Comparison of ENCODE assay signal across 8 cellular contexts in genomic region chr16:81723098-81723723, GRCh38. TPM values are rescaled to one million over a fixed set of nuclear protein-coding genes. Genes with fewer than 3 reads are reported as not detected.
DNase-seq lines count a peak whose midpoint lies in the region; ATAC-seq, FAIRE-seq and TF ChIP-seq lines count a peak whose summit lies in the region.

No MANE protein-coding gene starts in this region.

- no peaks in the 10 kb centered on the region for H3K36me3 ChIP-seq in Caco-2 (ENCODE audit: control insufficient read depth, insufficient read depth, low read length)

- H3K9me3 Mint-ChIP-seq in Caco-2 (ENCODE audit: unreplicated experiment) = no peaks in the 10 kb centered on the region
- no peaks in the 10 kb centered on the region for H3K9me3 Mint-ChIP-seq in naive thymus-derived CD8-positive, alpha-beta T cell

- DNase-seq in Caco-2 (peak; percentile 69 to 85), GM19239 (ENCODE audit: insufficient read length, low spot score) (no peak), NCI-H345 (lab: John Stamatoyannopoulos, UW) (peak; percentile 78), ureter (ENCODE audit: low spot score) (no peak)
- DNase-seq in naive thymus-derived CD8-positive, alpha-beta T cell = peak in 7 of 10 donors; percentile 33 to 76 (median 59)

- no peak overlapping the region for H3K27ac Mint-ChIP-seq in Caco-2 (ENCODE audit: unreplicated experiment)
- H3K27ac Mint-ChIP-seq in naive thymus-derived CD8-positive, alpha-beta T cell = peak overlapping the region in 3 of 10 donors; percentile 36 to 82 (median 78)

- no peaks in the 10 kb centered on the region for H3K9me3 ChIP-seq in Caco-2

- no peaks in the 10 kb centered on the region for H3K4me1 Mint-ChIP-seq in Caco-2 (ENCODE audit: low read depth, unreplicated experiment)
- peaks cover 5 to 22% (median 12%) of the 10 kb centered on the region in 4 donors for H3K4me1 Mint-ChIP-seq in naive thymus-derived CD8-positive, alpha-beta T cell

- peak; percentile 58 to 78 for TF ChIP-seq CTCF in Caco-2 (IDR thresholded peaks at IDR 0.05; ENCODE audit: insufficient read depth in 1 of 2, low read depth in 1 of 2, low read length in 1 of 2, severe bottlenecking in 1 of 2, unreplicated experiment in 1 of 2)
- TF ChIP-seq CTCF in VCaP (conservative IDR thresholded peaks at IDR 0.05) = peak; percentile 71

- peak; percentile 66 for ATAC-seq in HG03457 (IDR thresholded peaks at IDR 0.05; ENCODE audit: unreplicated experiment)
- ATAC-seq in esophagus mucosa = peak; percentile 70
- peak; percentile 83 to 84 for ATAC-seq in naive thymus-derived CD8-positive, alpha-beta T cell

- no peak overlapping the region for H3K27ac ChIP-seq in VCaP

- H3K4me1 ChIP-seq in Caco-2 = peaks cover 6% of the 10 kb centered on the region; the same call in 1 of the 2 replicates

- H3K4me3 Mint-ChIP-seq in Caco-2 (ENCODE audit: unreplicated experiment) = no peak overlapping the region
- H3K4me3 Mint-ChIP-seq in naive thymus-derived CD8-positive, alpha-beta T cell = no peak overlapping the region

- H3K4me3 ChIP-seq in Caco-2 (ENCODE audit: low read depth, low read length) = no peak overlapping the region

- intact Hi-C loops in Caco-2 (cut with micrococcal nuclease; ENCODE audit: unreplicated experiment) = loop anchor here (1.0 kb wide), 6 partner anchors 15 to 357 kb away; no protein-coding TSS in a partner anchor

- no peaks in the 10 kb centered on the region for H3K27me3 ChIP-seq in Caco-2 (replicated peaks; ENCODE audit: control insufficient read depth, insufficient read depth, low read length)

- CTCF ChIA-PET in Caco-2 (lab: Charles Lee) = interaction anchor here (0.7 to 1.0 kb wide), 2 partner anchors 26 to 49 kb away, joined by 3 to 6 read pairs; no protein-coding TSS in a partner anchor

- BruUV-seq in Caco-2 (replicated peaks; lab: Mats Ljungman, UMichigan) = no TSS peak

- POLR2A ChIA-PET in Caco-2 (lab: Charles Lee) = no interaction called here
- POLR2A ChIA-PET in naive thymus-derived CD8-positive, alpha-beta T cell (lab: Charles Lee) = no interaction called here

- FAIRE-seq in GM19239 (lab: Jason Lieb, UNC) = peak; percentile 95

- H3K27me3 Mint-ChIP-seq in Caco-2 (ENCODE audit: insufficient read depth, unreplicated experiment) = peaks cover 2% of the 10 kb centered on the region
- H3K27me3 Mint-ChIP-seq in naive thymus-derived CD8-positive, alpha-beta T cell = no peaks in the 10 kb centered on the region

- no peaks in the 10 kb centered on the region for H3K36me3 Mint-ChIP-seq in Caco-2 (ENCODE audit: insufficient read depth, unreplicated experiment)
- H3K36me3 Mint-ChIP-seq in naive thymus-derived CD8-positive, alpha-beta T cell = no peaks in the 10 kb centered on the region

RNA-seq across cellular contexts. Expression of gene PLCG2, which starts 55.9 kb away (rescaled TPM):
- 10.3 and 14.4 TPM in 2 replicates for total RNA-seq in Caco-2 (2022)
- total RNA-seq in esophagus mucosa = 8.6 TPM
- 10 to 100 TPM; 12.1 to 12.5 TPM for total RNA-seq in naive thymus-derived CD8-positive, alpha-beta T cell
- 1 to 10 TPM in 1 of 3 donors, under 1 TPM in 2; 0.11 to 8.7 (median 0.19) TPM for polyA plus RNA-seq in naive thymus-derived CD8-positive, alpha-beta T cell
- 37.6 TPM for total RNA-seq in ureter

Comparison
In these comparisons a context has a peak if more than half of its experiments do, and no peak if none do; other contexts are left out.
1. DNase-seq: peak in Caco-2 (2 of 2), NCI-H345 (single experiment) and naive thymus-derived CD8-positive, alpha-beta T cell (7 of 10); none in GM19239 (single experiment) and ureter (single experiment).
2. Peak in every context shown above with its lines, with median percentiles within 50 percentile points of each other: ATAC-seq.